In the genomic region with DNA sequence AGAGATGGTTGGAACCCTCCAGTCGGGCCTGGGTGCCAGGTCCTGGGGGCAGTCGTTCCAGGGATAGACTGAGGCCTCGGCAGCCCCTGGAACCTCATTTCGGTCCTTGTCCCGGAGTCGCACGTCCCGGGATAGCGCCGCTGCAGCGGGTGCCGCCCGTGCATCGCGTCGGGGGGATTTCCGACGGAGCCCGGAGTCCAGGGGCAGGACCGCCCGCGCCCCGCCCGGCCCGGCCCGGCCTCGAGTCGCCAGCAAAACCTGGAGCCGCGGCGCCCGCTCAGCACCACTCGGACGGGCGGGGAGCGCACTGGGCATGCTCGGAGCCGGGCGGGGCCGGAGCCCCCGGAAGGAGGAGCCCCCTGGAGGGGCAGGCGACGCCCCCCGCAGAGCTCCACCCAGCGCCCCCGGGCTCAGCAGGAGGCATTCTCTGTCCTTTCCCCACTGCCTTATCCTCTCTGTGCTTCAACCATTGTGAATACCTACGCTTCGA, we compare ENCODE assay signal across 1 cellular context.
A peak's percentile ranks its signal among the peaks of the same experiment; 100 is the strongest.
TF ChIP-seq lines count a peak whose summit lies in the region.

No MANE protein-coding gene starts in this region.

TF ChIP-seq in HepG2, 621 proteins besides CTCF, POLR2A, EP300 and RAD21 (continued from another document and continues in another):
- TF ChIP-seq ZFYVE20 (CRISPR knock-in tag; IDR thresholded peaks at IDR 0.05; ENCODE audit: borderline replicate concordance, low read depth) (no peak), ZEB1 (IDR thresholded peaks at IDR 0.05; ENCODE audit: insufficient replicate concordance, low read depth) (no peak), RARG (CRISPR knock-in tag; IDR thresholded peaks at IDR 0.05; ENCODE audit: low read depth) (no peak), CAMTA2 (CRISPR knock-in tag; IDR thresholded peaks at IDR 0.05; ENCODE audit: borderline replicate concordance) (no peak), RBFOX2 (IDR thresholded peaks at IDR 0.05; ENCODE audit: low read depth, low read length) (peak; percentile 69), XRCC5 (optimal IDR thresholded peaks at IDR 0.05; ENCODE audit: low read length) (peak; percentile 89), ZNF333 (CRISPR knock-in tag; IDR thresholded peaks at IDR 0.05; ENCODE audit: borderline replicate concordance) (no peak), ARID2 (CRISPR knock-in tag; IDR thresholded peaks at IDR 0.05; ENCODE audit: borderline replicate concordance) (no peak), ZFP36L1 (CRISPR knock-in tag; IDR thresholded peaks at IDR 0.05) (no peak), ZNF30 (CRISPR knock-in tag; IDR thresholded peaks at IDR 0.05) (no peak), ZNF556 (CRISPR knock-in tag; IDR thresholded peaks at IDR 0.05; ENCODE audit: borderline replicate concordance) (0 out of 2 replicates have a peak, but pooled peaks have one; percentile 67), ZNF614 (CRISPR knock-in tag; IDR thresholded peaks at IDR 0.05; ENCODE audit: borderline replicate concordance) (peak; percentile 55; the same call in 1 of the 2 replicates), AGO2 (optimal IDR thresholded peaks at IDR 0.05; ENCODE audit: low read depth, low read length) (no peak), AHR (CRISPR knock-in tag; IDR thresholded peaks at IDR 0.05) (peak; percentile 50; the same call in 1 of the 2 replicates), CREB1 (IDR thresholded peaks at IDR 0.05) (no peak), CREB1 (CRISPR knock-in tag; IDR thresholded peaks at IDR 0.05) (no peak), GABPA (IDR thresholded peaks at IDR 0.05; ENCODE audit: low read depth, low read length) (peak; percentile 36; the same call in 1 of the 2 replicates), GABPA (CRISPR knock-in tag; IDR thresholded peaks at IDR 0.05; ENCODE audit: low read depth) (peak; percentile 59), ZNF883 (CRISPR knock-in tag; IDR thresholded peaks at IDR 0.05; ENCODE audit: not compliant biosample characterization) (no peak), NFKBIZ (CRISPR knock-in tag; IDR thresholded peaks at IDR 0.05) (no peak), ZNF121 (CRISPR knock-in tag; IDR thresholded peaks at IDR 0.05) (no peak), SNAI1 (CRISPR knock-in tag; IDR thresholded peaks at IDR 0.05; ENCODE audit: borderline replicate concordance) (no peak), ZNF550 (CRISPR knock-in tag; IDR thresholded peaks at IDR 0.05; ENCODE audit: borderline replicate concordance) (no peak), ZFP90 (CRISPR knock-in tag; IDR thresholded peaks at IDR 0.05; ENCODE audit: borderline replicate concordance) (no peak; the same call in 1 of the 2 replicates), ZNF430 (CRISPR knock-in tag; IDR thresholded peaks at IDR 0.05) (0 out of 2 replicates have a peak, but pooled peaks have one; percentile 51), DNMT1 (CRISPR knock-in tag; IDR thresholded peaks at IDR 0.05) (no peak), BCL6 (CRISPR knock-in tag; IDR thresholded peaks at IDR 0.05) (no peak), ZNF616 (CRISPR knock-in tag; IDR thresholded peaks at IDR 0.05; ENCODE audit: low read depth) (no peak), NCOA2 (CRISPR knock-in tag; IDR thresholded peaks at IDR 0.05) (no peak), PCBP1 (IDR thresholded peaks at IDR 0.05; ENCODE audit: borderline replicate concordance, low read depth, low read length) (no peak), SRSF4 (IDR thresholded peaks at IDR 0.05; ENCODE audit: low read depth, low read length, poor library complexity, severe bottlenecking) (no peak), GZF1 (CRISPR knock-in tag; IDR thresholded peaks at IDR 0.05) (no peak), BORCS8-MEF2B (CRISPR knock-in tag; IDR thresholded peaks at IDR 0.05) (no peak)
- TF ChIP-seq, protein P1, sequence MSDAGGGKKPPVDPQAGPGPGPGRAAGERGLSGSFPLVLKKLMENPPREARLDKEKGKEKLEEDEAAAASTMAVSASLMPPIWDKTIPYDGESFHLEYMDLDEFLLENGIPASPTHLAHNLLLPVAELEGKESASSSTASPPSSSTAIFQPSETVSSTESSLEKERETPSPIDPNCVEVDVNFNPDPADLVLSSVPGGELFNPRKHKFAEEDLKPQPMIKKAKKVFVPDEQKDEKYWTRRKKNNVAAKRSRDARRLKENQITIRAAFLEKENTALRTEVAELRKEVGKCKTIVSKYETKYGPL (CRISPR knock-in tag; IDR thresholded peaks at IDR 0.05): no peak
- TF ChIP-seq, protein P2, sequence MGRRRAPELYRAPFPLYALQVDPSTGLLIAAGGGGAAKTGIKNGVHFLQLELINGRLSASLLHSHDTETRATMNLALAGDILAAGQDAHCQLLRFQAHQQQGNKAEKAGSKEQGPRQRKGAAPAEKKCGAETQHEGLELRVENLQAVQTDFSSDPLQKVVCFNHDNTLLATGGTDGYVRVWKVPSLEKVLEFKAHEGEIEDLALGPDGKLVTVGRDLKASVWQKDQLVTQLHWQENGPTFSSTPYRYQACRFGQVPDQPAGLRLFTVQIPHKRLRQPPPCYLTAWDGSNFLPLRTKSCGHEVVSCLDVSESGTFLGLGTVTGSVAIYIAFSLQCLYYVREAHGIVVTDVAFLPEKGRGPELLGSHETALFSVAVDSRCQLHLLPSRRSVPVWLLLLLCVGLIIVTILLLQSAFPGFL (CRISPR knock-in tag; IDR thresholded peaks at IDR 0.05): no peak
- TF ChIP-seq, protein P3, sequence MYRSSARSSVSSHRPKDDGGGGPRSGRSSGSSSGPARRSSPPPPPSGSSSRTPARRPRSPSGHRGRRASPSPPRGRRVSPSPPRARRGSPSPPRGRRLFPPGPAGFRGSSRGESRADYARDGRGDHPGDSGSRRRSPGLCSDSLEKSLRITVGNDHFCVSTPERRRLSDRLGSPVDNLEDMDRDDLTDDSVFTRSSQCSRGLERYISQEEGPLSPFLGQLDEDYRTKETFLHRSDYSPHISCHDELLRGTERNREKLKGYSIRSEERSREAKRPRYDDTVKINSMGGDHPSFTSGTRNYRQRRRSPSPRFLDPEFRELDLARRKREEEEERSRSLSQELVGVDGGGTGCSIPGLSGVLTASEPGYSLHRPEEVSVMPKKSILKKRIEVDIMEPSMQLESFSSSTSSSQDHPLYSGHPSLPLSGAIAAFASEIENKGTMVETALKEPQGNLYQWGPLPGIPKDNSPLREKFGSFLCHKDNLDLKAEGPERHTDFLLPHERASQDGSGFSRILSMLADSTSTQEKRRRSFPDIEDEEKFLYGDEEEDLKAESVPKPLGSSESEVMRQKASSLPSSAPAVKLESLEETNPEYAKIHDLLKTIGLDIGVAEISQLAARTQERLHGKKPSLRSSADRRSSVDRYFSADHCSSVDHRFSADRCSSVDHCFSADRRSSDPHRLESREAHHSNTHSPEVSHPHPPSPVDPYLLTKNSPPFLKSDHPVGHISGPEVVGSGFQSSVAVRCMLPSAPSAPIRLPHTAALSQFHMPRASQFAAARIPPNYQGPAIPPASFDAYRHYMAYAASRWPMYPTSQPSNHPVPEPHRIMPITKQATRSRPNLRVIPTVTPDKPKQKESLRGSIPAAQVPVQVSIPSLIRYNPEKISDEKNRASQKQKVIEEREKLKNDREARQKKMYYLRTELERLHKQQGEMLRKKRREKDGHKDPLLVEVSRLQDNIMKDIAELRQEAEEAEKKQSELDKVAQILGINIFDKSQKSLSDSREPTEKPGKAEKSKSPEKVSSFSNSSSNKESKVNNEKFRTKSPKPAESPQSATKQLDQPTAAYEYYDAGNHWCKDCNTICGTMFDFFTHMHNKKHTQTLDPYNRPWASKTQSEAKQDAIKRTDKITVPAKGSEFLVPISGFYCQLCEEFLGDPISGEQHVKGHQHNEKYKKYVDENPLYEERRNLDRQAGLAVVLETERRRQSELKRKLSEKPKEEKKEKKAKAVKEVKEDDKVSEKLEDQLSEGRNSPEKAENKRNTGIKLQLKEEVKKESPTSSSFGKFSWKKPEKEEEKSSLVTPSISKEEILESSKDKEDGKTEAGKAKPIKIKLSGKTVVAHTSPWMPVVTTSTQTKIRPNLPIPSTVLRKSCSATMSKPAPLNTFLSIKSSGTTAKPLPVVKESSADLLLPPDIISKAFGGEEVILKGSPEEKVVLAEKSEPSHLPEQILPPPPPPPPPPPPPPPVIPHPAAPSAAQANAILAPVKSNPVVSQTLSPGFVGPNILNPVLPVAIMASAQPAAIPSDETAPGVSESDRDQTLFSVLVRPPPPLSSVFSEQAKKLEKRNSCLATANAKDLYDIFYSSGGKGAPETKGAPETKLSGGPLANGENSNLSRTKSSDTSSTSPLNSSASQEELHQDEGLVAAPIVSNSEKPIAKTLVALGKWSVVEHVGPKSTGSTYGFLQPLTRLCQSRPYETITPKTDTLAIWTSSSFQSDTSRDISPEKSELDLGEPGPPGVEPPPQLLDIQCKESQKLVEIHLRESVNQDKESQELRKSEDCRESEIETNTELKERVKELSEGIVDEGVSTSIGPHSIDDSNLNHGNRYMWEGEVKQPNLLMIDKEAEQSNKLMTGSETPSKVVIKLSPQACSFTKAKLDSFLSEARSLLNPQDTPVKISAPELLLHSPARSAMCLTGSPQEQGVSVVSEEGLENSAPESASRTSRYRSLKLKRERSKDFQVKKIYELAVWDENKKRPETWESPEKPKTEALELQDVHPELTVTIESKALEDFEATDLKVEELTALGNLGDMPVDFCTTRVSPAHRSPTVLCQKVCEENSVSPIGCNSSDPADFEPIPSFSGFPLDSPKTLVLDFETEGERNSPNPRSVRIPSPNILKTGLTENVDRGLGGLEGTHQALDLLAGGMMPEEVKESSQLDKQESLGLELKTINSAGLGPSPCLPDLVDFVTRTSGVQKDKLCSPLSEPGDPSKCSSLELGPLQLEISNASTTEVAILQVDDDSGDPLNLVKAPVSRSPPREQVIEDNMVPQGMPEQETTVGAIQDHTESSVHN (CRISPR knock-in tag; IDR thresholded peaks at IDR 0.05): no peak
- TF ChIP-seq, protein P4, sequence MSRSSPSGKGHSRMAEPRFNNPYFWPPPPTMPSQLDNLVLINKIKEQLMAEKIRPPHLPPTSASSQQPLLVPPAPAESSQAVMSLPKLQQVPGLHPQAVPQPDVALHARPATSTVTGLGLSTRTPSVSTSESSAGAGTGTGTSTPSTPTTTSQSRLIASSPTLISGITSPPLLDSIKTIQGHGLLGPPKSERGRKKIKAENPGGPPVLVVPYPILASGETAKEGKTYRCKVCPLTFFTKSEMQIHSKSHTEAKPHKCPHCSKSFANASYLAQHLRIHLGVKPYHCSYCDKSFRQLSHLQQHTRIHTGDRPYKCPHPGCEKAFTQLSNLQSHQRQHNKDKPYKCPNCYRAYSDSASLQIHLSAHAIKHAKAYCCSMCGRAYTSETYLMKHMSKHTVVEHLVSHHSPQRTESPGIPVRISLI (CRISPR knock-in tag; IDR thresholded peaks at IDR 0.05; ENCODE audit: borderline replicate concordance): peak; percentile 13; the same call in 1 of the 2 replicates
- TF ChIP-seq, protein P5, sequence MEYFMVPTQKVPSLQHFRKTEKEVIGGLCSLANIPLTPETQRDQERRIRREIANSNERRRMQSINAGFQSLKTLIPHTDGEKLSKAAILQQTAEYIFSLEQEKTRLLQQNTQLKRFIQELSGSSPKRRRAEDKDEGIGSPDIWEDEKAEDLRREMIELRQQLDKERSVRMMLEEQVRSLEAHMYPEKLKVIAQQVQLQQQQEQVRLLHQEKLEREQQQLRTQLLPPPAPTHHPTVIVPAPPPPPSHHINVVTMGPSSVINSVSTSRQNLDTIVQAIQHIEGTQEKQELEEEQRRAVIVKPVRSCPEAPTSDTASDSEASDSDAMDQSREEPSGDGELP (IDR thresholded peaks at IDR 0.05; ENCODE audit: borderline replicate concordance, low read depth): no peak
- TF ChIP-seq, protein P6, sequence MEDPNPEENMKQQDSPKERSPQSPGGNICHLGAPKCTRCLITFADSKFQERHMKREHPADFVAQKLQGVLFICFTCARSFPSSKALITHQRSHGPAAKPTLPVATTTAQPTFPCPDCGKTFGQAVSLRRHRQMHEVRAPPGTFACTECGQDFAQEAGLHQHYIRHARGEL (CRISPR knock-in tag; IDR thresholded peaks at IDR 0.05): no peak
- TF ChIP-seq, protein P7, sequence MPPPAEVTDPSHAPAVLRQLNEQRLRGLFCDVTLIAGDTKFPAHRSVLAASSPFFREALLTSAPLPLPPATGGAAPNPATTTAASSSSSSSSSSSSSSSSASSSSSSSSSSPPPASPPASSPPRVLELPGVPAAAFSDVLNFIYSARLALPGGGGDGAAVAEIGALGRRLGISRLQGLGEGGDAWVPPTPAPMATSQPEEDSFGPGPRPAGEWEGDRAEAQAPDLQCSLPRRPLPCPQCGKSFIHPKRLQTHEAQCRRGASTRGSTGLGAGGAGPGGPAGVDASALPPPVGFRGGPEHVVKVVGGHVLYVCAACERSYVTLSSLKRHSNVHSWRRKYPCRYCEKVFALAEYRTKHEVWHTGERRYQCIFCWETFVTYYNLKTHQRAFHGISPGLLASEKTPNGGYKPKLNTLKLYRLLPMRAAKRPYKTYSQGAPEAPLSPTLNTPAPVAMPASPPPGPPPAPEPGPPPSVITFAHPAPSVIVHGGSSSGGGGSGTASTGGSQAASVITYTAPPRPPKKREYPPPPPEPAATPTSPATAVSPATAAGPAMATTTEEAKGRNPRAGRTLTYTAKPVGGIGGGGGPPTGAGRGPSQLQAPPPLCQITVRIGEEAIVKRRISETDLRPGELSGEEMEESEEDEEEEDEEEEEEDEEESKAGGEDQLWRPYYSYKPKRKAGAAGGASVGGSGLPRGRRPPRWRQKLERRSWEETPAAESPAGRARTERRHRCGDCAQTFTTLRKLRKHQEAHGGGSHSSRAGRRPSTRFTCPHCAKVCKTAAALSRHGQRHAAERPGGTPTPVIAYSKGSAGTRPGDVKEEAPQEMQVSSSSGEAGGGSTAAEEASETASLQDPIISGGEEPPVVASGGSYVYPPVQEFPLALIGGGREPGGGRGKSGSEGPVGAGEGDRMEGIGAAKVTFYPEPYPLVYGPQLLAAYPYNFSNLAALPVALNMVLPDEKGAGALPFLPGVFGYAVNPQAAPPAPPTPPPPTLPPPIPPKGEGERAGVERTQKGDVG (CRISPR knock-in tag; IDR thresholded peaks at IDR 0.05; ENCODE audit: borderline replicate concordance): no peak
- TF ChIP-seq, protein P8, sequence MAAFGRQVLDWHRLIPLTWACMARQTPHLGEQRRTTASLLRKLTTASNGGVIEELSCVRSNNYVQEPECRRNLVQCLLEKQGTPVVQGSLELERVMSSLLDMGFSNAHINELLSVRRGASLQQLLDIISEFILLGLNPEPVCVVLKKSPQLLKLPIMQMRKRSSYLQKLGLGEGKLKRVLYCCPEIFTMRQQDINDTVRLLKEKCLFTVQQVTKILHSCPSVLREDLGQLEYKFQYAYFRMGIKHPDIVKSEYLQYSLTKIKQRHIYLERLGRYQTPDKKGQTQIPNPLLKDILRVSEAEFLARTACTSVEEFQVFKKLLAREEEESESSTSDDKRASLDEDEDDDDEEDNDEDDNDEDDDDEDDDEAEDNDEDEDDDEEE (CRISPR knock-in tag; IDR thresholded peaks at IDR 0.05): peak; percentile 80; the same call in 1 of the 2 replicates
- TF ChIP-seq, protein P9, sequence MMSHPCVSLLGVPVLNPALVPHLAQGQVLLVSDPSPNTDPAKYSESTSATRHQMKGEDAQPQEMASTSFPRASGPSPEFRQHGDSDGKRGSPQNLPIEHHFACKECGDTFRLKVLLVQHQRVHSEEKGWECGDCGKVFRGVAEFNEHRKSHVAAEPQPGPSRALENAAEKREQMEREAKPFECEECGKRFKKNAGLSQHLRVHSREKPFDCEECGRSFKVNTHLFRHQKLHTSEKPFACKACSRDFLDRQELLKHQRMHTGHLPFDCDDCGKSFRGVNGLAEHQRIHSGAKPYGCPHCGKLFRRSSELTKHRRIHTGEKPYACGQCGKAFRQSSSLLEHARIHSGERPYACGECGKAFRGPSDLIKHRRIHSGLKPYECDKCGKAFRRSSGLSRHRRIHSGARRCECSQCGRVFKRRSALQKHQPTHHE (CRISPR knock-in tag; IDR thresholded peaks at IDR 0.05; ENCODE audit: borderline replicate concordance): 0 out of 2 replicates have a peak, but pooled peaks have one; percentile 25
- TF ChIP-seq, protein P10, sequence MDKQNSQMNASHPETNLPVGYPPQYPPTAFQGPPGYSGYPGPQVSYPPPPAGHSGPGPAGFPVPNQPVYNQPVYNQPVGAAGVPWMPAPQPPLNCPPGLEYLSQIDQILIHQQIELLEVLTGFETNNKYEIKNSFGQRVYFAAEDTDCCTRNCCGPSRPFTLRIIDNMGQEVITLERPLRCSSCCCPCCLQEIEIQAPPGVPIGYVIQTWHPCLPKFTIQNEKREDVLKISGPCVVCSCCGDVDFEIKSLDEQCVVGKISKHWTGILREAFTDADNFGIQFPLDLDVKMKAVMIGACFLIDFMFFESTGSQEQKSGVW (CRISPR knock-in tag; IDR thresholded peaks at IDR 0.05; ENCODE audit: borderline replicate concordance): no peak
